ENCODE assay signal across 2 cellular contexts in genomic region chr7:128909605-128910568, GRCh38.
TF ChIP-seq lines count a peak whose summit lies in the region.

No MANE protein-coding gene starts in this region.

TF ChIP-seq in HEK293, 187 proteins besides CTCF, POLR2A, EP300 and RAD21 (continues in another document):
- TF ChIP-seq ZNF362 (tag by site-specific recombination; IDR thresholded peaks at IDR 0.05) (no peak), ZNF529 (tag by site-specific recombination; IDR thresholded peaks at IDR 0.05; ENCODE audit: insufficient replicate concordance) (no peak), ZBTB8A (tag by site-specific recombination; IDR thresholded peaks at IDR 0.05) (peak; percentile 77), ZFP69B (tag by site-specific recombination; IDR thresholded peaks at IDR 0.05) (peak; percentile 53), ZSCAN4 (tag by site-specific recombination; IDR thresholded peaks at IDR 0.05) (no peak), ZFHX2 (tag by site-specific recombination; conservative IDR thresholded peaks at IDR 0.05) (peak; percentile 39), KLF1 (tag by site-specific recombination; IDR thresholded peaks at IDR 0.05) (no peak), WT1 (tag by site-specific recombination; IDR thresholded peaks at IDR 0.05) (no peak), REST (tag by site-specific recombination; IDR thresholded peaks at IDR 0.05) (no peak), IKZF3 (tag by site-specific recombination; IDR thresholded peaks at IDR 0.05) (no peak), MZF1 (tag by site-specific recombination; IDR thresholded peaks at IDR 0.05; ENCODE audit: borderline replicate concordance) (no peak), ZBTB20 (tag by site-specific recombination; IDR thresholded peaks at IDR 0.05) (peak; percentile 99), TRIM28 (IDR thresholded peaks at IDR 0.05; ENCODE audit: borderline replicate concordance, low read length) (no peak), ZNF624 (tag by site-specific recombination; IDR thresholded peaks at IDR 0.05) (no peak), KLF9 (tag by site-specific recombination; IDR thresholded peaks at IDR 0.05; ENCODE audit: low read depth) (no peak), ZNF76 (tag by site-specific recombination; IDR thresholded peaks at IDR 0.05; ENCODE audit: borderline replicate concordance, low read depth) (peak; percentile 43; the same call in 1 of the 2 replicates), FEZF1 (tag by site-specific recombination; IDR thresholded peaks at IDR 0.05) (no peak), ZNF121 (tag by site-specific recombination; IDR thresholded peaks at IDR 0.05) (no peak), ZNF571 (tag by site-specific recombination; IDR thresholded peaks at IDR 0.05) (no peak), GLIS1 (tag by site-specific recombination; IDR thresholded peaks at IDR 0.05) (peak; percentile 32; the same call in 1 of the 2 replicates), ZNF214 (tag by site-specific recombination; IDR thresholded peaks at IDR 0.05; ENCODE audit: borderline replicate concordance) (no peak), ZNF24 (tag by site-specific recombination; IDR thresholded peaks at IDR 0.05) (no peak), ZNF239 (tag by site-specific recombination; IDR thresholded peaks at IDR 0.05) (no peak), ZNF394 (tag by site-specific recombination; IDR thresholded peaks at IDR 0.05; ENCODE audit: borderline replicate concordance) (peak; percentile 72; the same call in 1 of the 2 replicates), ZNF692 (tag by site-specific recombination; IDR thresholded peaks at IDR 0.05) (peak; percentile 28; the same call in 1 of the 2 replicates), HOXC10 (CRISPR knock-in tag; IDR thresholded peaks at IDR 0.05) (no peak), ZNF704 (tag by site-specific recombination; IDR thresholded peaks at IDR 0.05) (no peak)

TF ChIP-seq in K562, 482 proteins besides CTCF, POLR2A, EP300 and RAD21:
- TF ChIP-seq ZNF134 (CRISPR knock-in tag; conservative IDR thresholded peaks at IDR 0.05) (no peak), PBX2 (CRISPR knock-in tag; IDR thresholded peaks at IDR 0.05; ENCODE audit: low read depth) (no peak), PBX2 (tag; conservative IDR thresholded peaks at IDR 0.05; ENCODE audit: low read depth) (no peak), FOSL1 (tag; conservative IDR thresholded peaks at IDR 0.05) (no peak), GTF2B (IDR thresholded peaks at IDR 0.05; ENCODE audit: extremely low read depth, insufficient read length) (no peak), ZNF584 (CRISPR knock-in tag; IDR thresholded peaks at IDR 0.05; ENCODE audit: low read depth) (no peak), MITF (IDR thresholded peaks at IDR 0.05) (no peak), ZNF586 (CRISPR knock-in tag; conservative IDR thresholded peaks at IDR 0.05) (no peak), BRD4 (IDR thresholded peaks at IDR 0.05) (no peak), KLF10 (CRISPR knock-in tag; IDR thresholded peaks at IDR 0.05) (no peak), KHSRP (IDR thresholded peaks at IDR 0.05) (no peak), ZC3H11A (IDR thresholded peaks at IDR 0.05; ENCODE audit: low read depth, low read length) (no peak), RFX5 (IDR thresholded peaks at IDR 0.05; ENCODE audit: low read depth, low read length) (no peak), SRSF1 (IDR thresholded peaks at IDR 0.05; ENCODE audit: low read depth, low read length) (no peak), ZNF354B (CRISPR knock-in tag; IDR thresholded peaks at IDR 0.05) (no peak)
